8 cellular contexts compared by ENCODE assay signal in the genomic region with DNA sequence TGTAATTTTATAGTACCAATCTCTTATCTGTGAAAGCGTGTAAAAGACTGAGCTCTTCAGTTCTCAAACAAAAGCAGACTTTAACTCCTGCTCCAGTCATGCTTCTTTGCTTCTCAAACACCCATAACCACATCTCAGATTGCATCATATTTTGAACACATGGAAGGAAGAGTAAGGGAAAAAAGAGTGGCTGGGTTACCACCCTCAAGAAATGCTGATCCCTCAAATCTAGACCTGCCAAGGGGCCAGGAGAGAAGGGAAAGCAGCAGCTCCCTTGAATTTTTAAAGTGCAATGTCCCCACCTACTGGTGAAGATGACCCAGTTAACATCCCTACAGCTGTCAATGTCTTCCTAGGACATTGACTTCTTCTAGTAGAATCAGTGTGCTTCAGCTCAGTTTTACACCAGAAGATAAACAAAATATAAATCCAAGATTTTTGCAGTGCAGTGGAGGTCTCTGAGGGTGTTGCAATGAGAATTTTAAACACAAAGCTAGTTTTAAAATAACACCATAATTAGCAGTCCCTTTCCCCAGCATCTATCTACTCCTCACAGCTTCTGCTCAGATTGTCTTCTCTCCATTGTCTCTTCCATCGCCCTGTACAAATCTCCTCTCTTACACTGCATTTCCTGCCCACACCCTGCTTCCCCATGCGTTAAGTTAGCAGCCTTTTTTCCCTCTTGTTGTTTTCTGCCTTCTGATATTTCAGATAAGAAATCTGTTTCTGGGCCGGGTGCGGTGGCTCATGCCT. TPM values are rescaled to one million over a fixed set of nuclear protein-coding genes. Genes with fewer than 3 reads are reported as not detected.
DNase-seq lines count a peak whose midpoint lies in the region; ATAC-seq and TF ChIP-seq lines count a peak whose summit lies in the region.

No MANE protein-coding gene starts in this region.

- no peak overlapping the region for H3K27ac Mint-ChIP-seq in activated CD4-positive, alpha-beta memory T cell treated with anti-CD3 and anti-CD28 coated beads for 36 hours

- CTCF ChIA-PET in activated CD4-positive, alpha-beta memory T cell treated with anti-CD3 and anti-CD28 coated beads for 36 hours (lab: Charles Lee) = interaction anchor here (0.6 to 6.1 kb wide), 41 partner anchors 8 to 737 kb away, joined by 3 to 67 read pairs (median 4); a partner anchor contains a TSS

- 31 to 47% methylated on average over 3 to 5 of the region's 5 CpGs for WGBS in gastroesophageal sphincter (ENCODE audit: low coverage in 1 of 2), 2 donors

- H3K4me1 ChIP-seq in gastroesophageal sphincter = no peaks in the 10 kb centered on the region
- H3K4me1 ChIP-seq in parathyroid adenoma = no peaks in the 10 kb centered on the region

- intact Hi-C loops in activated CD4-positive, alpha-beta memory T cell treated with anti-CD3 and anti-CD28 coated beads for 36 hours (cut with micrococcal nuclease) = loop anchor here (5.0 kb wide), 2 partner anchors 84 to 354 kb away; no protein-coding TSS in a partner anchor

- no peak for TF ChIP-seq EP300 in gastroesophageal sphincter (IDR thresholded peaks at IDR 0.05)

- H3K36me3 ChIP-seq in gastroesophageal sphincter (no peaks in the 10 kb centered on the region), parathyroid adenoma (ENCODE audit: control insufficient read depth, insufficient read depth, low read length) (no peaks in the 10 kb centered on the region)

- no peaks in the 10 kb centered on the region for H3K79me2 ChIP-seq in parathyroid adenoma

- TF ChIP-seq CTCF in GM13976 (IDR thresholded peaks at IDR 0.05; ENCODE audit: borderline replicate concordance, control extremely low read depth, extremely low read depth, insufficient read depth, missing control alignments) (peak; percentile 55), gastroesophageal sphincter (IDR thresholded peaks at IDR 0.05) (peak; percentile 9 to 54 (median 42)), parathyroid adenoma (IDR thresholded peaks at IDR 0.05) (peak; percentile 63)

- ATAC-seq in gastroesophageal sphincter = peak; percentile 71
- ATAC-seq in GM21717 (IDR thresholded peaks at IDR 0.05; ENCODE audit: unreplicated experiment) = no peak

- H3K27me3 ChIP-seq in gastroesophageal sphincter (peaks cover 19% of the 10 kb centered on the region), parathyroid adenoma (ENCODE audit: control insufficient read depth, insufficient read depth, low read length) (no peaks in the 10 kb centered on the region)

- H3K36me3 Mint-ChIP-seq in activated CD4-positive, alpha-beta memory T cell treated with anti-CD3 and anti-CD28 coated beads for 36 hours = no peaks in the 10 kb centered on the region

- no peak overlapping the region for H3K4me2 ChIP-seq in parathyroid adenoma (ENCODE audit: low read length)

- H3K4me3 ChIP-seq in gastroesophageal sphincter (no peak overlapping the region), parathyroid adenoma (ENCODE audit: low read depth, low read length) (no peak overlapping the region)

- H3K9me3 ChIP-seq in gastroesophageal sphincter (peaks cover 0 to 12% (median 0%) of the 10 kb centered on the region in 3 donors), parathyroid adenoma (ENCODE audit: control insufficient read depth, low read length) (no peaks in the 10 kb centered on the region)

- H3K27ac ChIP-seq in gastroesophageal sphincter (no peak overlapping the region), parathyroid adenoma (no peak overlapping the region)

- no peak overlapping the region for H2AFZ ChIP-seq in parathyroid adenoma

- no peak for TF ChIP-seq POLR2A in gastroesophageal sphincter (IDR thresholded peaks at IDR 0.05)

- no peak overlapping the region for H3K9ac ChIP-seq in parathyroid adenoma

- peaks cover 42% of the 10 kb centered on the region for H3K27me3 Mint-ChIP-seq in activated CD4-positive, alpha-beta memory T cell treated with anti-CD3 and anti-CD28 coated beads for 36 hours

- POLR2A ChIA-PET in activated CD4-positive, alpha-beta memory T cell treated with anti-CD3 and anti-CD28 coated beads for 36 hours (lab: Charles Lee) = interaction anchor here (0.8 kb wide), 1 partner anchor 163 kb away, joined by 4 read pairs; no protein-coding TSS in a partner anchor

- DNase-seq in CD1c-positive myeloid dendritic cell (ENCODE audit: extremely low spot score) = peak; percentile 87
- peak; percentile 55 for DNase-seq in GM13976 (ENCODE audit: low spot score)
- DNase-seq in NCI-H2196 (lab: John Stamatoyannopoulos, UW; ENCODE audit: unreplicated experiment) = peak; percentile 59
- peak; percentile 21 for DNase-seq in activated CD4-positive, alpha-beta memory T cell treated with anti-CD3 and anti-CD28 coated beads for 36 hours
- DNase-seq in NK-92 (lab: John Stamatoyannopoulos, UW; ENCODE audit: unreplicated experiment) = no peak

- in situ Hi-C loops in GM13976 (cut with MboI; ENCODE audit: low sequenced_read_pairs, unreplicated experiment) = loop anchor here (25.0 kb wide), 1 partner anchor 549 kb away; no protein-coding TSS in a partner anchor

- no peaks in the 10 kb centered on the region for H3K4me1 Mint-ChIP-seq in activated CD4-positive, alpha-beta memory T cell treated with anti-CD3 and anti-CD28 coated beads for 36 hours (ENCODE audit: low read depth)

- H3K4me3 Mint-ChIP-seq in activated CD4-positive, alpha-beta memory T cell treated with anti-CD3 and anti-CD28 coated beads for 36 hours = no peak overlapping the region

- H3K9me3 Mint-ChIP-seq in activated CD4-positive, alpha-beta memory T cell treated with anti-CD3 and anti-CD28 coated beads for 36 hours = peaks cover 5% of the 10 kb centered on the region

RNA-seq across cellular contexts. Expression of a gene that starts 22.6 kb away (rescaled TPM):
- not detected for total RNA-seq in activated CD4-positive, alpha-beta memory T cell treated with anti-CD3 and anti-CD28 coated beads for 36 hours
- total RNA-seq in gastroesophageal sphincter = 1 to 10 TPM in 1 of 4 donors, under 1 TPM in 1, not detected in 2; 0.54 to 1.1 TPM

RNA-seq across cellular contexts. Expression of a gene that starts 30.8 kb away (rescaled TPM):
- 1 to 10 TPM; 1.3 to 1.7 TPM for total RNA-seq in activated CD4-positive, alpha-beta memory T cell treated with anti-CD3 and anti-CD28 coated beads for 36 hours
- total RNA-seq in gastroesophageal sphincter = under 1 TPM in 2 of 4 donors, not detected in 2; 0.37 to 0.40 TPM

RNA-seq across cellular contexts. Expression of a gene that starts 44.8 kb away (rescaled TPM):
- not detected for total RNA-seq in activated CD4-positive, alpha-beta memory T cell treated with anti-CD3 and anti-CD28 coated beads for 36 hours
- total RNA-seq in gastroesophageal sphincter = 1 to 10 TPM in 1 of 4 donors, under 1 TPM in 1, not detected in 2; 0.40 to 1.8 TPM

RNA-seq across cellular contexts. Expression of a gene that starts 52.6 kb away (rescaled TPM):
- total RNA-seq in activated CD4-positive, alpha-beta memory T cell treated with anti-CD3 and anti-CD28 coated beads for 36 hours = 100 to 1,000 TPM; 134 to 143 TPM
- 10 to 100 TPM in 3 of 4 donors, 1 to 10 TPM in 1; 6.9 to 16.0 (median 11.1) TPM for total RNA-seq in gastroesophageal sphincter

RNA-seq across cellular contexts. Expression of a gene that starts 57.9 kb away (rescaled TPM):
- total RNA-seq in activated CD4-positive, alpha-beta memory T cell treated with anti-CD3 and anti-CD28 coated beads for 36 hours = 100 to 1,000 TPM; 350 to 370 TPM
- 10 to 100 TPM; 20.2 to 49.9 (median 36.7) TPM for total RNA-seq in gastroesophageal sphincter
